In genomic region chr16:83945587-83945986, GRCh38 we compare ENCODE assay signal across 27 cellular contexts. TPM values are rescaled to one million over a fixed set of nuclear protein-coding genes. Genes with fewer than 3 reads are reported as not detected.
"Had no signal": no experiment of that assay in that cellular context is flagged by ENCODE, and none has a peak within 500 bp of the region (broad histone marks: within the 10 kb centered on the region; RNA-seq: fewer than 3 reads in every experiment).

No MANE protein-coding gene starts in this region.

- ATAC-seq: natural killer cell; psoas muscle; right cardiac atrium; stimulated activated effector memory CD8-positive, alpha-beta T cell treated with anti-CD3 and anti-CD28 coated beads, Interleukin-12 subunit alpha, Interleukin-12 subunit beta, amount 100 ng/mL, for 72 hours; stimulated activated naive B cell treated with anti-CD40 and anti-IgM and Interleukin-4, amounts not matched to agents 10 μg/mL and 1 μg/mL and 100 μg/mL, for 72 hours had no signal

- H3K27me3 ChIP-seq: neural progenitor cell, ovary, stomach, thyroid gland, tibial nerve, upper lobe of left lung, vagina had no signal

- H3K4me1 ChIP-seq: parathyroid adenoma, psoas muscle, tibial nerve, upper lobe of left lung, vagina had no signal

- H3K9me3 ChIP-seq: ovary, psoas muscle, stomach, thoracic aorta, thyroid gland, tibial nerve, upper lobe of left lung, vagina had no signal

- FAIRE-seq: urothelium cell line had no signal

- DNase-seq: natural killer cell; occipital lobe; ovary; posterior cingulate gyrus; psoas muscle; stimulated activated CD4-positive, alpha-beta T cell treated with anti-CD3 and anti-CD28 coated beads, Interleukin-15, amount 100 ng/mL, for 24 hours; stimulated activated CD4-positive, alpha-beta T cell treated with anti-CD3 and anti-CD28 coated beads, Interleukin-2, amount 100 ng/mL, for 24 hours; stimulated activated CD4-positive, alpha-beta T cell treated with anti-CD3 and anti-CD28 coated beads, Interleukin-2, amount 100 ng/mL, for 48 hours; stimulated activated CD4-positive, alpha-beta T cell treated with anti-CD3 and anti-CD28 coated beads, Interleukin-4, amount 100 ng/mL, for 24 hours; stimulated activated naive B cell treated with anti-CD40 and anti-IgM and Interleukin-4, amounts not matched to agents 10 μg/mL and 1 μg/mL and 100 μg/mL, for 72 hours; stimulated activated naive CD4-positive, alpha-beta T cell treated with Interleukin-2 at 50 U/mL for 16 hours; stomach; thyroid gland; trophoblast cell; upper lobe of left lung had no signal

- H3K4me3 ChIP-seq: neural progenitor cell, ovary, psoas muscle, skin epidermis, stomach, thoracic aorta, thyroid gland, tibial nerve, upper lobe of left lung, vagina had no signal

- H3K27ac ChIP-seq: neural progenitor cell, ovary, parathyroid adenoma, psoas muscle, skin epidermis, stomach, thoracic aorta, thyroid gland, tibial nerve, upper lobe of left lung, vagina had no signal

- H3K36me3 ChIP-seq: neural progenitor cell, ovary, stomach, thoracic aorta, thyroid gland, upper lobe of left lung, vagina had no signal

- H3K9ac ChIP-seq: neural progenitor cell, parathyroid adenoma had no signal

RNA-seq across cellular contexts. Expression of gene NECAB2, which starts 22.5 kb away (rescaled TPM):
- total RNA-seq: psoas muscle, renal cortical epithelial cell, subcutaneous adipose tissue, thoracic aorta, ureter, vagina had no signal
